ENCODE assay signal across 5 cellular contexts in the genomic region with DNA sequence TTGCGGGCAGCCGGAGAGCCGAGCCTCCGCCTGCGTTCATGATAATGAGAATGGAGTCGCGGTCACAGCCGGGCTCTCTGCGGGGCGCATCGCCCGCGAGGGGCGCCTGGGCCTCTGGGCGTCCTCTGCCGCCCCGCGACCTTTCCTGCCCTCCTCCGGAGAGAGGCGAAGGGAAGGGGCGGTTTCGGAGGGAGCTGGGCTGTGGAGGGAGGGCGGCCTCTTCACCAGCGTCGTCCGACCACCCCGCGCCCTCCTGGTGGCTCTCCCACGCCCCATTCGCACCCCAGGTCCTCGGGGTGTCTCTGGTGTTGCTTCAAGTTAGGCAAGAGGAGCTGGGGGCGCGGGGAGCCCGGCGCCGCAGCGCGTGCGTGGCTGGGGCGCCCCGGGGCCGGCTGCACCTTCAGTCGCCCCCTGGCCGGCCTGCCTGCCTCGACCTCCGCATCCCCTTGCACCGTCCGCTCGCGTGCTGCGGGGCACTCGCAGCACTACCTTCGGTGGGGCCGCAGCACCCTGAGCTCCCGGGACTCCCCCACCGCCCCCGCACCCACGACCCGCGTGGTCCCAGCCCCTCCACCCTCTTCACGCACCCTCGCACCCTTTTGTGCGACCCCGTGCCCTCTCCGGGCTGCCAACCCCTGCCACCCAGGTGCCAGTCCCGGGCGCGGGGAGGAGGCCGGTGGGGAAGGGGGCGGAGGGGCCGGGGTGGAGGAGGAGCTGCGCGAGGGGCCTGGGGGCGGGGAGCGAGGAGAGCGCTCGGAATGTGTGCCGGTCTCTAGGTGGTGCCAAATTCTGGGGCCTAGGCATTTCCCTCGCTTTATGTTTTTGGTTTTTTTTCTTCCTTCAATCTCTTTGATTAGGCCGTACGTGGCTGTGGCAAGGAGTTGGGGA. TPM values are rescaled to one million over a fixed set of nuclear protein-coding genes. Genes with fewer than 3 reads are reported as not detected.
"Had no signal": no experiment of that assay in that cellular context is flagged by ENCODE, and none has a peak within 500 bp of the region (broad histone marks: within the 10 kb centered on the region; RNA-seq: fewer than 3 reads in every experiment).

A gene (plus strand): TSS at position 756 of the 888 bp plus-strand sequence.

RNA-seq across cellular contexts. Expression of the gene that starts here (rescaled TPM):
- total RNA-seq: activated CD8-positive, alpha-beta T cell treated with anti-CD3 and anti-CD28 coated beads, Interleukin-2, amount 10 ng/mL, durations not matched to agents 7 days and 5 days; activated naive CD8-positive, alpha-beta T cell treated with anti-CD3 and anti-CD28 coated beads, Interleukin-2, amount 10 ng/mL, durations not matched to agents 7 days and 5 days; bronchial epithelial cell; glomerular endothelial cell; WTC11 had no signal
